15 cellular contexts compared by ENCODE assay signal in the genomic region with DNA sequence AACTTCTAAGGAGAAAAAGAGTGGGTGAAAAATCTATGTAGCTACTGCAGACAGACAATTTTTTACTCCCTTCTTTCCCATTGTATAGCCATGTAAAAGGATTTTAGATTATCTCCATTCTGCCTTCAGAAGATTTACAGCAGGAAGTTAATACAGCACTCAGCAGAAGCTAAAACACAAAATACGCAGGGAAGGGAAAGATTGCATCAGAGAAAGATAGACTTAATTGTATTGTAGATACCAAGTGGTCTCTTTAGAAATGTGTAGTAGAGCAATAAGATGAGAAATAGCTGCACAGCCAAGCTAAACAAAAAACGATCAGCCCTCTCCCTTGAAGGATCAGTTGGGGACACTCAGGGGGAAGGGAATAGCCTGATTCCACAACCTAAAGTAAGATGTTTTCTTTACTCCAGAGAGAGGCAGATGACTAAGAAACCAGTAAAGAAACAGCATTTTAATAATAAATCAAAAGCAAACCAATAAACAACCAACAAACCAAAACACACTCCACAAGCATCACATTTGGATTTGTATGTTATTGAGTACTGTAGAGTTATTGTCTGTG.
A peak's percentile ranks its signal among the peaks of the same experiment; 100 is the strongest.
DNase-seq lines count a peak whose midpoint lies in the region; FAIRE-seq and TF ChIP-seq lines count a peak whose summit lies in the region.
"Had no signal": no experiment of that assay in that cellular context is flagged by ENCODE, and none has a peak within 500 bp of the region (broad histone marks: within the 10 kb centered on the region; RNA-seq: fewer than 3 reads in every experiment).

No MANE protein-coding gene starts in this region.

- POLR2A ChIA-PET in H1 (lab: Charles Lee; ENCODE audit: partially characterized antibody) = no interaction called here

- H3K56ac ChIP-seq in H1 (replicated peaks; ENCODE audit: insufficient read length, low read depth, low read length) = no peak overlapping the region

- no peak overlapping the region for H2BK20ac ChIP-seq in H1 (ENCODE audit: low read length)

- H3K23me2 ChIP-seq in H1 (ENCODE audit: low read depth, low read length) = no peaks in the 10 kb centered on the region

- H4K20me1 ChIP-seq in H1 (replicated peaks in 1 of 2; ENCODE audit: control insufficient read depth in 1 of 2, insufficient read depth in 2 of 2, low read length in 2 of 2) = no peaks in the 10 kb centered on the region
- H4K20me1 ChIP-seq: BLaER1 treated with 17β-estradiol and CSF1 and Interleukin-3, amounts not matched to agents 10 nM and 100 nM had no signal

- no peak for TF ChIP-seq CTCF in H1 (IDR thresholded peaks at IDR 0.05; ENCODE audit: control extremely low read depth in 1 of 3, insufficient read depth in 1 of 3, low read depth in 1 of 3, low read length in 3 of 3)

- H3K79me2 ChIP-seq in H1 (ENCODE audit: control insufficient read depth in 1 of 2, insufficient read depth in 2 of 2, low read length in 2 of 2) = no peaks in the 10 kb centered on the region

- H3K36me3 ChIP-seq in H1 (ENCODE audit: control insufficient read depth in 2 of 4, insufficient read depth in 4 of 4, low read length in 3 of 4) = no peaks in the 10 kb centered on the region
- H3K36me3 ChIP-seq: BLaER1 treated with 17β-estradiol and CSF1 and Interleukin-3, amounts not matched to agents 10 nM and 100 nM; MG63 had no signal

- no peak overlapping the region for H3K14ac ChIP-seq in H1 (ENCODE audit: insufficient read length)

- H3K9me3 Mint-ChIP-seq in T-helper 2 cell treated with Interferon-gamma antibody and Interleukin-4, amounts not matched to agents 5 μg/mL and 100 μg/mL, for 36 hours = no peaks in the 10 kb centered on the region

- no peak overlapping the region for H2AK5ac ChIP-seq in H1 (ENCODE audit: low read depth, low read length)

- H3K4me1 Mint-ChIP-seq in T-helper 2 cell treated with Interferon-gamma antibody and Interleukin-4, amounts not matched to agents 5 μg/mL and 100 μg/mL, for 36 hours (ENCODE audit: low read depth) = no peaks in the 10 kb centered on the region

- CTCF ChIA-PET in H1 (lab: Charles Lee; ENCODE audit: partially characterized antibody) = interaction anchor here (1.2 kb wide), 1 partner anchor 8 kb away, joined by 3 read pairs; no protein-coding TSS in a partner anchor

- WGBS in H1 (ENCODE audit: extremely low coverage in 1 of 2, insufficient coverage in 1 of 2, insufficient read length in 1 of 2, insufficient replicate concordance in 2 of 2, low coverage in 1 of 2, low lambda C conversion rate in 2 of 2, missing lambda C conversion rate in 1 of 2), 2 experiments = 82% methylated on average over 2 of the region's 2 CpGs; no CpG with 5 or more reads in 1 of the 2 experiments

- H3K4me1 ChIP-seq in H1 (replicated peaks in 1 of 4; ENCODE audit: control insufficient read depth in 3 of 4, insufficient read depth in 4 of 4, low read length in 3 of 4) = peaks cover 0 to 3% (median 1%) of the 10 kb centered on the region in 4 experiments; a peak in 1 of 7 replicates

- no peaks in the 10 kb centered on the region for H3K79me1 ChIP-seq in H1 (ENCODE audit: low read depth, low read length)

- H3K27ac Mint-ChIP-seq in T-helper 2 cell treated with Interferon-gamma antibody and Interleukin-4, amounts not matched to agents 5 μg/mL and 100 μg/mL, for 36 hours = no peak overlapping the region

- no peak overlapping the region for H3K23ac ChIP-seq in H1 (ENCODE audit: insufficient read length)

- no peak overlapping the region for H4K91ac ChIP-seq in H1 (replicated peaks; ENCODE audit: insufficient read length, low read length)

- H3K9me3 ChIP-seq in H1 (ENCODE audit: insufficient read depth in 2 of 2, low read depth in 1 of 2, low read length in 1 of 2) = no peaks in the 10 kb centered on the region
- H3K9me3 ChIP-seq: BLaER1 treated with 17β-estradiol and CSF1 and Interleukin-3, amounts not matched to agents 10 nM and 100 nM; MG63 had no signal

- H3K4me3 ChIP-seq in H1 (ENCODE audit: extremely low read depth in 1 of 4, insufficient read depth in 2 of 4, low read depth in 3 of 4, low read length in 4 of 4) (no peak overlapping the region), skeletal muscle cell (ENCODE audit: low read depth, low read length) (no peak overlapping the region)
- H3K4me3 ChIP-seq: BLaER1 treated with 17β-estradiol and CSF1 and Interleukin-3, amounts not matched to agents 10 nM and 100 nM; MG63 had no signal

- H2BK5ac ChIP-seq in H1 (ENCODE audit: low read depth, low read length) = no peak overlapping the region

- FAIRE-seq in H1 (lab: Jason Lieb, UNC) = no peak
- FAIRE-seq: GM19239 had no signal

- H3K9ac ChIP-seq in H1 (replicated peaks in 1 of 4; ENCODE audit: extremely low read depth in 1 of 4, low read depth in 3 of 4, low read length in 3 of 4) = no peak overlapping the region
- H3K9ac ChIP-seq: BLaER1 treated with 17β-estradiol and CSF1 and Interleukin-3, amounts not matched to agents 10 nM and 100 nM had no signal

- H4K8ac ChIP-seq in H1 (ENCODE audit: extremely low read depth, insufficient read depth, low read length) = no peak overlapping the region

- H2BK12ac ChIP-seq in H1 (ENCODE audit: low read depth, low read length) = no peak overlapping the region

- no peak for TF ChIP-seq RAD21 in H1 (IDR thresholded peaks at IDR 0.05 in 1 of 2, conservative IDR thresholded peaks at IDR 0.05 in 1 of 2; ENCODE audit: low read depth in 2 of 2, low read length in 2 of 2)

- no peak overlapping the region for H3K4me3 Mint-ChIP-seq in T-helper 2 cell treated with Interferon-gamma antibody and Interleukin-4, amounts not matched to agents 5 μg/mL and 100 μg/mL, for 36 hours

- peak overlapping the region; percentile 64 for H2AFZ ChIP-seq in H1 (ENCODE audit: low read length)

- H3K4ac ChIP-seq in H1 (replicated peaks; ENCODE audit: insufficient read length, low read depth, low read length) = no peak overlapping the region

- no peak overlapping the region for H3K18ac ChIP-seq in H1 (ENCODE audit: extremely low read depth, low read length)

- TF ChIP-seq EP300 in H1 (IDR thresholded peaks at IDR 0.05; ENCODE audit: borderline replicate concordance in 1 of 2, low read depth in 2 of 2, low read length in 2 of 2) = no peak

- H3K27me3 Mint-ChIP-seq in T-helper 2 cell treated with Interferon-gamma antibody and Interleukin-4, amounts not matched to agents 5 μg/mL and 100 μg/mL, for 36 hours (ENCODE audit: low read depth) = no peaks in the 10 kb centered on the region

- H3K36me3 Mint-ChIP-seq in T-helper 2 cell treated with Interferon-gamma antibody and Interleukin-4, amounts not matched to agents 5 μg/mL and 100 μg/mL, for 36 hours (ENCODE audit: low read depth) = no peaks in the 10 kb centered on the region

- H2BK120ac ChIP-seq in H1 (replicated peaks; ENCODE audit: low read depth, low read length) = no peak overlapping the region

- DNase-seq in EL (peak; percentile 8), NCI-H82 (lab: John Stamatoyannopoulos, UW) (peak; percentile 22), H1 (ENCODE audit: low read depth in 1 of 2, low spot score in 2 of 2) (no peak), skeletal muscle cell (ENCODE audit: low read depth) (peak; percentile 45), MV-4-11 (lab: John Stamatoyannopoulos, UW) (no peak)
- DNase-seq in T-helper 2 cell treated with Interferon-gamma antibody and Interleukin-4, amounts not matched to agents 5 μg/mL and 100 μg/mL, for 36 hours (ENCODE audit: low spot score) = no peak
- no peak for DNase-seq in stimulated activated naive CD4-positive, alpha-beta T cell treated with Interleukin-2 at 50 U/mL for 16 hours (lab: John Stamatoyannopoulos, UW)
- DNase-seq: KG1, MG63, NCI-H1105 treated with DMSO at 0.1 percent for 48 hours, NCI-H187, NCI-H2171, SIG-M5 had no signal

- H3K27ac ChIP-seq in H1 (ENCODE audit: low read depth, low read length) = no peak overlapping the region
- H3K27ac ChIP-seq: BLaER1 treated with 17β-estradiol and CSF1 and Interleukin-3, amounts not matched to agents 10 nM and 100 nM had no signal

- H4K5ac ChIP-seq in H1 (ENCODE audit: insufficient read length, low read depth, low read length) = no peak overlapping the region

- TF ChIP-seq POLR2A in H1 (IDR thresholded peaks at IDR 0.05; ENCODE audit: control extremely low read depth in 1 of 2, low read depth in 2 of 2, low read length in 2 of 2) = no peak

- no peaks in the 10 kb centered on the region for H3K27me3 ChIP-seq in H1 (replicated peaks in 1 of 4; ENCODE audit: control insufficient read depth in 3 of 4, extremely low read depth in 1 of 4, insufficient read depth in 3 of 4, low read length in 3 of 4)
- H3K27me3 ChIP-seq: BLaER1 treated with 17β-estradiol and CSF1 and Interleukin-3, amounts not matched to agents 10 nM and 100 nM; MG63 had no signal

- H2BK15ac ChIP-seq in H1 (ENCODE audit: low read length) = no peak overlapping the region

- no peak overlapping the region for H3K4me2 ChIP-seq in H1 (ENCODE audit: insufficient read depth in 1 of 2, low read depth in 2 of 2, low read length in 2 of 2)
- H3K4me2 ChIP-seq: BLaER1 treated with 17β-estradiol and CSF1 and Interleukin-3, amounts not matched to agents 10 nM and 100 nM had no signal

TF ChIP-seq in H1, 55 proteins besides CTCF, POLR2A, EP300 and RAD21:
- TF ChIP-seq KDM4A (IDR thresholded peaks at IDR 0.05; ENCODE audit: low read depth, low read length, severe bottlenecking) (no peak), CEBPB (IDR thresholded peaks at IDR 0.05; ENCODE audit: low read depth, low read length) (0 out of 2 replicates have a peak, but pooled peaks have one; percentile 20)

Comparison
In these comparisons a context has a peak if more than half of its experiments do, and no peak if none do; other contexts are left out.
1. DNase-seq: peak in EL (single experiment), NCI-H82 (single experiment) and skeletal muscle cell (single experiment); none in H1 (0 of 2), MV-4-11 (single experiment), T-helper 2 cell treated with Interferon-gamma antibody and Interleukin-4, amounts not matched to agents 5 μg/mL and 100 μg/mL, for 36 hours (single experiment) and stimulated activated naive CD4-positive, alpha-beta T cell treated with Interleukin-2 at 50 U/mL for 16 hours (single experiment).